8 cellular contexts compared by ENCODE assay signal in genomic region chr3:64023187-64023860, GRCh38. TPM values are rescaled to one million over a fixed set of nuclear protein-coding genes. Genes with fewer than 3 reads are reported as not detected.
A peak's percentile ranks its signal among the peaks of the same experiment; 100 is the strongest.
DNase-seq lines count a peak whose midpoint lies in the region; ATAC-seq and TF ChIP-seq lines count a peak whose summit lies in the region.

PSMD6 (minus strand) TSS chr3:64023494; CDS start chr3:64023419, 75 bp downstream.

- peak within 1 kb of the TSS; percentile 93 for H2AFZ ChIP-seq in SK-N-SH (ENCODE audit: low read depth)
- peak within 1 kb of the TSS; percentile 95 for H2AFZ ChIP-seq in osteoblast (ENCODE audit: low read length)

- CTCF ChIA-PET in GM10248 (lab: Yijun Ruan, JAX): interaction anchor here (0.6 to 3.9 kb wide), 31 partner anchors 9 to 674 kb away, joined by 3 to 43 read pairs (median 3); no protein-coding TSS in a partner anchor
- CTCF ChIA-PET in SK-N-SH (lab: Yijun Ruan, JAX): interaction anchor here (0.6 to 4.4 kb wide), 60 partner anchors 10 to 1141 kb away, joined by 3 to 53 read pairs (median 4); partner anchors contain the start of genes PRICKLE2 and SCAANT1

- peaks cover 20% of the 10 kb centered on the region; the same call in 1 of the 2 replicates for H4K20me1 ChIP-seq in SK-N-SH (ENCODE audit: insufficient read depth)
- peaks cover 10% of the 10 kb centered on the region for H4K20me1 ChIP-seq in osteoblast (ENCODE audit: insufficient read depth, low read length)

- DNase-seq in GM10248 (ENCODE audit: extremely low spot score) (peak; percentile 91), HAP-1 (ENCODE audit: low spot score in 2 of 2) (peak; percentile 73 to 94), MG63 (peak; percentile 79), SK-N-SH (peak; percentile 92), glomerular visceral epithelial cell (ENCODE audit: extremely low spot score) (peak; percentile 83), osteoblast (ENCODE audit: insufficient read length, low spot score, missing footprints) (peak; percentile 95), thoracic aorta (ENCODE audit: low spot score) (peak; percentile 50)

- H3K4me2 ChIP-seq in SK-N-SH: peak within 1 kb of the TSS; percentile 89
- H3K4me2 ChIP-seq in osteoblast (ENCODE audit: insufficient read depth, low read length): peak within 1 kb of the TSS; percentile 97

- H3K79me2 ChIP-seq in SK-N-SH (ENCODE audit: insufficient read depth): peaks cover 47% of the 10 kb centered on the region
- peaks cover 31% of the 10 kb centered on the region for H3K79me2 ChIP-seq in osteoblast (ENCODE audit: insufficient read depth, low read length)

- H3K27ac ChIP-seq in SK-N-SH (ENCODE audit: low read depth in 2 of 2, low read length in 1 of 2): peak within 1 kb of the TSS; percentile 73 to 84
- H3K27ac ChIP-seq in osteoblast (ENCODE audit: low read depth, low read length): peak within 1 kb of the TSS; percentile 91
- peak within 1 kb of the TSS; percentile 81 to 83 for H3K27ac ChIP-seq in thoracic aorta

- H3K4me3 ChIP-seq in HAP-1: peak within 1 kb of the TSS; percentile 94
- peak within 1 kb of the TSS; percentile 85 for H3K4me3 ChIP-seq in MG63
- peak within 1 kb of the TSS; percentile 99 for H3K4me3 ChIP-seq in SK-N-SH (ENCODE audit: low read depth in 2 of 2, low read length in 1 of 2)
- H3K4me3 ChIP-seq in osteoblast (ENCODE audit: insufficient read depth, low read length): peak within 1 kb of the TSS; percentile 96
- H3K4me3 ChIP-seq in thoracic aorta: peak within 1 kb of the TSS; percentile 91

- H3K9ac ChIP-seq in SK-N-SH: peak within 1 kb of the TSS; percentile 96

- in situ Hi-C loops in HAP-1 (cut with MboI; ENCODE audit: low sequenced_read_pairs): loop anchor here (10.0 kb wide), 1 partner anchor 381 kb away; no protein-coding TSS in a partner anchor

- H3F3A ChIP-seq in SK-N-SH (replicated peaks; ENCODE audit: insufficient read depth): peaks cover 20% of the 10 kb centered on the region

- H3K27me3 Mint-ChIP-seq in activated naive CD4-positive, alpha-beta T cell treated with anti-CD3 and anti-CD28 coated beads, Interleukin-2, amount 50 U/mL, for 24 hours: peaks cover 3% of the 10 kb centered on the region

- TF ChIP-seq CTCF in GM10248 (IDR thresholded peaks at IDR 0.05; ENCODE audit: control extremely low read depth, extremely low read depth, low read depth, missing control alignments) (peak; percentile 100), SK-N-SH (IDR thresholded peaks at IDR 0.05) (peak; percentile 95), osteoblast (IDR thresholded peaks at IDR 0.05; ENCODE audit: extremely low read depth, low read depth, low read length) (peak; percentile 99), thoracic aorta (IDR thresholded peaks at IDR 0.05) (peak; percentile 99)

- peak in 1 of 2 experiments; percentile 31; a peak in 1 of 4 replicates for TF ChIP-seq EP300 in SK-N-SH (IDR thresholded peaks at IDR 0.05; ENCODE audit: borderline replicate concordance in 1 of 2, low read depth in 1 of 2, low read length in 1 of 2)

- peaks cover 34% of the 10 kb centered on the region for H3K36me3 ChIP-seq in HAP-1 (replicated peaks)
- peaks cover 35% of the 10 kb centered on the region for H3K36me3 ChIP-seq in MG63
- peaks cover 30 to 36% of the 10 kb centered on the region in 2 experiments for H3K36me3 ChIP-seq in SK-N-SH (replicated peaks in 1 of 2; ENCODE audit: control insufficient read depth in 1 of 2, insufficient read depth in 2 of 2, low read length in 1 of 2)
- peaks cover 29% of the 10 kb centered on the region for H3K36me3 ChIP-seq in osteoblast (ENCODE audit: insufficient read depth, low read length)
- peaks cover 5% of the 10 kb centered on the region for H3K36me3 ChIP-seq in thoracic aorta

- H3K27me3 ChIP-seq in HAP-1 (ENCODE audit: low read depth): no peaks in the 10 kb centered on the region; the same call in 1 of the 2 replicates
- H3K27me3 ChIP-seq in MG63: no peaks in the 10 kb centered on the region
- H3K27me3 ChIP-seq in SK-N-SH (ENCODE audit: insufficient read depth): no peaks in the 10 kb centered on the region
- peaks cover 7% of the 10 kb centered on the region for H3K27me3 ChIP-seq in osteoblast (ENCODE audit: insufficient read depth, low read length)
- H3K27me3 ChIP-seq in thoracic aorta (replicated peaks; ENCODE audit: insufficient read depth): no peaks in the 10 kb centered on the region

- H3K4me1 ChIP-seq in HAP-1 (peaks cover 12% of the 10 kb centered on the region), SK-N-SH (ENCODE audit: control insufficient read depth in 1 of 2, insufficient read depth in 2 of 2, low read depth in 1 of 2, low read length in 1 of 2) (peaks cover 5 to 25% of the 10 kb centered on the region in 2 experiments; a peak in 2 of 4 replicates), osteoblast (ENCODE audit: insufficient read depth, low read length) (peaks cover 15% of the 10 kb centered on the region), thoracic aorta (ENCODE audit: control insufficient read depth in 1 of 2, low read depth in 2 of 2) (peaks cover 19 to 23% of the 10 kb centered on the region in 2 donors)

- peak within 1 kb of the TSS; percentile 88 for H3K27ac Mint-ChIP-seq in activated naive CD4-positive, alpha-beta T cell treated with anti-CD3 and anti-CD28 coated beads, Interleukin-2, amount 50 U/mL, for 24 hours

- no peaks in the 10 kb centered on the region for H3K9me2 ChIP-seq in SK-N-SH

- 6% methylated on average over 35 of the region's 59 CpGs for WGBS in SK-N-SH (ENCODE audit: low lambda C conversion rate)

- H3K9me3 Mint-ChIP-seq in activated naive CD4-positive, alpha-beta T cell treated with anti-CD3 and anti-CD28 coated beads, Interleukin-2, amount 50 U/mL, for 24 hours: no peaks in the 10 kb centered on the region

- POLR2A ChIA-PET in GM10248 (lab: Yijun Ruan, JAX): no interaction called here
- POLR2A ChIA-PET in SK-N-SH (lab: Yijun Ruan, JAX): interaction anchor here (0.6 kb wide), 1 partner anchor 1230 kb away, joined by 4 read pairs; no protein-coding TSS in a partner anchor

- TF ChIP-seq RAD21 in SK-N-SH (IDR thresholded peaks at IDR 0.05; ENCODE audit: low read length): peak; percentile 47

- H3K9me3 ChIP-seq in HAP-1 (no peaks in the 10 kb centered on the region), MG63 (no peaks in the 10 kb centered on the region), SK-N-SH (no peaks in the 10 kb centered on the region), osteoblast (ENCODE audit: low read depth, low read length) (no peaks in the 10 kb centered on the region), thoracic aorta (no peaks in the 10 kb centered on the region)

- H3K4me1 Mint-ChIP-seq in activated naive CD4-positive, alpha-beta T cell treated with anti-CD3 and anti-CD28 coated beads, Interleukin-2, amount 50 U/mL, for 24 hours: peaks cover 38% of the 10 kb centered on the region

- peaks cover 11% of the 10 kb centered on the region for H3K36me3 Mint-ChIP-seq in activated naive CD4-positive, alpha-beta T cell treated with anti-CD3 and anti-CD28 coated beads, Interleukin-2, amount 50 U/mL, for 24 hours

- ATAC-seq in thoracic aorta (ENCODE audit: insufficient number of reproducible peaks, low FRiP score, low read depth): peak; percentile 47

- H3K4me3 Mint-ChIP-seq in activated naive CD4-positive, alpha-beta T cell treated with anti-CD3 and anti-CD28 coated beads, Interleukin-2, amount 50 U/mL, for 24 hours: peak within 1 kb of the TSS; percentile 83

TF ChIP-seq in SK-N-SH, 30 proteins besides CTCF, POLR2A, EP300 and RAD21 (continues in another document):
- TF ChIP-seq RFX5 (IDR thresholded peaks at IDR 0.05; ENCODE audit: low read length): no peak
- TF ChIP-seq FOSL2 (IDR thresholded peaks at IDR 0.05; ENCODE audit: borderline replicate concordance, low read depth): no peak
- peak; percentile 72; the same call in 1 of the 2 replicates for TF ChIP-seq YY1 (IDR thresholded peaks at IDR 0.05; ENCODE audit: low read depth)
- peak; percentile 81; the same call in 1 of the 2 replicates for TF ChIP-seq TAF1 (IDR thresholded peaks at IDR 0.05; ENCODE audit: borderline replicate concordance, low read depth, low read length)
- TF ChIP-seq USF1 (IDR thresholded peaks at IDR 0.05; ENCODE audit: borderline replicate concordance, low read depth): peak; percentile 56
- peak; percentile 84 for TF ChIP-seq SIN3A (IDR thresholded peaks at IDR 0.05; ENCODE audit: borderline replicate concordance, low read depth, low read length)
- peak; percentile 48; the same call in 1 of the 2 replicates for TF ChIP-seq REST (IDR thresholded peaks at IDR 0.05; ENCODE audit: low read depth, low read length)

RNA-seq across cellular contexts. Expression of gene PSMD6, which starts in this region (rescaled TPM):
- 66.0 and 93.7 TPM in 2 replicates for total RNA-seq in MG63 (2014; rRNA removed; shearing (Covaris generic); ENCODE audit: low replicate concordance)
- 75.7 and 90.3 TPM in 2 replicates for polyA plus RNA-seq in SK-N-SH (2012; rRNA removed)
- 107 and 114 TPM in 2 replicates for polyA plus RNA-seq in SK-N-SH (2012; cell fraction: cytosol; rRNA removed)
- 55.0 and 70.8 TPM in 2 replicates for polyA plus RNA-seq in SK-N-SH (2012; cell fraction: nucleus; rRNA removed)
- total RNA-seq in osteoblast (76.7 and 77.5 TPM in 2 replicates), thoracic aorta (10 to 100 TPM; 54.4 to 70.3 TPM)

Comparison
In these comparisons a context has a peak if more than half of its experiments do, and no peak if none do; other contexts are left out.
1. Peak in every context shown above with its lines: DNase-seq, ATAC-seq, H3K4me3 ChIP-seq and H3K27ac ChIP-seq.